Comparison of ENCODE assay signal across 21 cellular contexts in genomic region chr7:18860226-18860625, GRCh38.
"Had no signal": no experiment of that assay in that cellular context is flagged by ENCODE, and none has a peak within 500 bp of the region (broad histone marks: within the 10 kb centered on the region; RNA-seq: fewer than 3 reads in every experiment).

No MANE protein-coding gene starts in this region.

- ATAC-seq: activated naive CD4-positive, alpha-beta T cell treated with anti-CD3 and anti-CD28 coated beads, Interleukin-2, amount 50 U/mL, for 72 hours; foreskin keratinocyte; left lung; naive thymus-derived CD4-positive, alpha-beta T cell; stimulated activated naive B cell treated with anti-CD40 and anti-IgM and Interleukin-4, amounts not matched to agents 10 μg/mL and 1 μg/mL and 100 μg/mL, for 72 hours had no signal

- DNase-seq: activated CD4-positive, alpha-beta T cell treated with anti-CD3 and anti-CD28 coated beads for 1 hour; activated CD4-positive, alpha-beta T cell treated with anti-CD3 and anti-CD28 coated beads, Interleukin-2, amount 50 U/mL, for 4 hours; activated gamma-delta T cell treated with Interleukin-2 at 50 U/mL for 16 hours; adrenal gland; brain microvascular endothelial cell; colonic mucosa; esophagus squamous epithelium; foreskin keratinocyte; glutamatergic neuron; immature natural killer cell; kidney glomerular epithelial cell; left lung; naive thymus-derived CD4-positive, alpha-beta T cell; SK-N-SH; small intestine; stimulated activated CD4-positive, alpha-beta T cell treated with anti-CD3 and anti-CD28 coated beads, Interleukin-15, amount 100 ng/mL, for 24 hours; stimulated activated naive B cell treated with anti-CD40 and anti-IgM and Interleukin-4, amounts not matched to agents 10 μg/mL and 1 μg/mL and 100 μg/mL, for 72 hours; T-helper 9 cell; upper lobe of left lung had no signal

- H3K4me3 Mint-ChIP-seq: central memory CD8-positive, alpha-beta T cell; immature natural killer cell; naive thymus-derived CD4-positive, alpha-beta T cell; stimulated activated naive B cell treated with anti-CD40 and anti-IgM and Interleukin-4, amounts not matched to agents 10 μg/mL and 1 μg/mL and 100 μg/mL, for 72 hours had no signal

- H3K36me3 Mint-ChIP-seq: immature natural killer cell had no signal

- H3K27ac Mint-ChIP-seq: activated naive CD4-positive, alpha-beta T cell treated with anti-CD3 and anti-CD28 coated beads, Interleukin-2, amount 50 U/mL, for 72 hours; immature natural killer cell; stimulated activated naive B cell treated with anti-CD40 and anti-IgM and Interleukin-4, amounts not matched to agents 10 μg/mL and 1 μg/mL and 100 μg/mL, for 72 hours had no signal

- H3K4me1 Mint-ChIP-seq: central memory CD8-positive, alpha-beta T cell; stimulated activated naive B cell treated with anti-CD40 and anti-IgM and Interleukin-4, amounts not matched to agents 10 μg/mL and 1 μg/mL and 100 μg/mL, for 72 hours had no signal

- H3K27me3 Mint-ChIP-seq: central memory CD8-positive, alpha-beta T cell; naive thymus-derived CD4-positive, alpha-beta T cell; stimulated activated naive B cell treated with anti-CD40 and anti-IgM and Interleukin-4, amounts not matched to agents 10 μg/mL and 1 μg/mL and 100 μg/mL, for 72 hours had no signal
